21 cellular contexts compared by ENCODE assay signal in genomic region chr1:72105201-72105600, GRCh38.
DNase-seq lines count a peak whose midpoint lies in the region; ATAC-seq, FAIRE-seq and TF ChIP-seq lines count a peak whose summit lies in the region.
"Had no signal": no experiment of that assay in that cellular context is flagged by ENCODE, and none has a peak within 500 bp of the region (broad histone marks: within the 10 kb centered on the region; RNA-seq: fewer than 3 reads in every experiment).

No MANE protein-coding gene starts in this region.

- H3K9ac ChIP-seq in endothelial cell of umbilical vein (replicated peaks; ENCODE audit: extremely low read depth, insufficient read depth, low read length), result no peak overlapping the region

- BruUV-seq in A673 (replicated peaks; lab: Mats Ljungman, UMichigan) (no TSS peak), endothelial cell of umbilical vein (replicated peaks; lab: Mats Ljungman, UMichigan) (no TSS peak)

- intact Hi-C loops in A673 (cut with micrococcal nuclease; ENCODE audit: unreplicated experiment), result no loop called here
- intact Hi-C loops in endothelial cell of umbilical vein (cut with micrococcal nuclease), result no loop called here

- TF ChIP-seq CTCF in A673 (conservative IDR thresholded peaks at IDR 0.05; ENCODE audit: low read depth, low read length) (no peak), endothelial cell of umbilical vein (IDR thresholded peaks at IDR 0.05; ENCODE audit: extremely low read depth in 1 of 2, insufficient read depth in 1 of 2, low read depth in 1 of 2, low read length in 2 of 2) (no peak)

- DNase-seq in A673 (ENCODE audit: low spot score) (peak; percentile 62), HCEC 1CT (peak; percentile 4), endothelial cell of umbilical vein (ENCODE audit: low read depth, low spot score) (peak; percentile 15), kidney glomerular epithelial cell (lab: John Stamatoyannopoulos, UW) (peak; percentile 27), NCI-H345 treated with DMSO at 0.1 percent for 48 hours (lab: John Stamatoyannopoulos, UW; ENCODE audit: unreplicated experiment) (no peak), DMS153 treated with DMSO at 0.1 percent for 48 hours (lab: John Stamatoyannopoulos, UW; ENCODE audit: unreplicated experiment) (no peak)
- no peak for DNase-seq in activated T-cell treated with anti-CD3 and anti-CD28 coated beads, Interleukin-2, amount 50 U/mL, for 48 hours
- DNase-seq: BE2C; C1 segment of cervical spinal cord; CD4-positive, CD25-positive, alpha-beta regulatory T cell; CD8-positive, alpha-beta memory T cell; COR-L47; DMS 273 treated with DMSO at 0.1 percent for 48 hours; GF-D8; H9; KBM-7 had no signal

- H3K36me3 ChIP-seq in A673 (ENCODE audit: insufficient read depth, low read length, poor library complexity, severe bottlenecking) (no peaks in the 10 kb centered on the region), endothelial cell of umbilical vein (ENCODE audit: control insufficient read depth in 2 of 2, extremely low read depth in 1 of 2, insufficient read depth in 2 of 2, low read length in 2 of 2) (no peaks in the 10 kb centered on the region)
- H3K36me3 ChIP-seq: BE2C had no signal

- TF ChIP-seq POLR2A in endothelial cell of umbilical vein (IDR thresholded peaks at IDR 0.05; ENCODE audit: low read depth, low read length), result no peak

- no peak for ATAC-seq in GM18870 (IDR thresholded peaks at IDR 0.05; ENCODE audit: unreplicated experiment)
- ATAC-seq: HepG2 had no signal

- CTCF ChIA-PET in A673 (lab: Charles Lee), result no interaction called here
- CTCF ChIA-PET in endothelial cell of umbilical vein (lab: Charles Lee), result no interaction called here

- no peaks in the 10 kb centered on the region for H3K79me2 ChIP-seq in endothelial cell of umbilical vein (ENCODE audit: control insufficient read depth, insufficient read depth, low read length)

- dilution Hi-C loops in endothelial cell of umbilical vein (cut with MboI; ENCODE audit: extremely low pct_ligation_motif_present, low sequenced_read_pairs), result no loop called here

- H3K9me1 ChIP-seq in endothelial cell of umbilical vein (replicated peaks; ENCODE audit: control insufficient read depth, extremely low read depth, insufficient read depth, low read length), result no peaks in the 10 kb centered on the region

- H3K27ac ChIP-seq in A673 (ENCODE audit: low read depth, low read length, poor library complexity, severe bottlenecking) (peak overlapping the region; percentile 29), endothelial cell of umbilical vein (ENCODE audit: insufficient read depth, low read depth, low read length) (no peak overlapping the region)
- H3K27ac ChIP-seq: 22Rv1 had no signal

- POLR2A ChIA-PET in A673 (lab: Charles Lee; ENCODE audit: low non-redundant PET) (no interaction called here), endothelial cell of umbilical vein (lab: Charles Lee) (no interaction called here)

- no peak overlapping the region for H2AFZ ChIP-seq in endothelial cell of umbilical vein (ENCODE audit: low read depth, low read length)

- no peaks in the 10 kb centered on the region for H4K20me1 ChIP-seq in endothelial cell of umbilical vein (replicated peaks; ENCODE audit: control insufficient read depth, extremely low read depth, insufficient read depth, low read length)

- H3K4me3 ChIP-seq in A673 (ENCODE audit: low read depth, low read length, poor library complexity, severe bottlenecking) (no peak overlapping the region), endothelial cell of umbilical vein (replicated peaks in 1 of 3; ENCODE audit: insufficient read depth in 1 of 3, low read depth in 1 of 3, low read length in 3 of 3) (no peak overlapping the region)

- no peaks in the 10 kb centered on the region for H3K9me3 ChIP-seq in A673 (ENCODE audit: low read depth, low read length, poor library complexity, severe bottlenecking)
- H3K9me3 ChIP-seq in endothelial cell of umbilical vein (replicated peaks; ENCODE audit: control insufficient read depth, insufficient read depth, low read length), result no peaks in the 10 kb centered on the region
- H3K9me3 ChIP-seq: BE2C had no signal

- H3K4me1 ChIP-seq in A673 (ENCODE audit: insufficient read depth, low read length, poor library complexity, severe bottlenecking) (peaks cover 41% of the 10 kb centered on the region), endothelial cell of umbilical vein (ENCODE audit: control insufficient read depth, extremely low read depth, insufficient read depth, low read length) (peaks cover 7% of the 10 kb centered on the region)
- H3K4me1 ChIP-seq: BE2C had no signal

- no peak for FAIRE-seq in endothelial cell of umbilical vein (lab: Jason Lieb, UNC)
- FAIRE-seq: GM19239, H1, HepG2 had no signal

- H3K4me2 ChIP-seq in endothelial cell of umbilical vein (ENCODE audit: insufficient read depth, low read length), result peak overlapping the region; percentile 24

- no peaks in the 10 kb centered on the region for H3K27me3 ChIP-seq in A673 (replicated peaks; ENCODE audit: insufficient read depth, low read depth, low read length, poor library complexity)
- no peaks in the 10 kb centered on the region for H3K27me3 ChIP-seq in endothelial cell of umbilical vein (ENCODE audit: control insufficient read depth in 2 of 2, insufficient read depth in 2 of 2, low read length in 2 of 2)
- H3K27me3 ChIP-seq: BE2C had no signal

TF ChIP-seq in endothelial cell of umbilical vein, 7 proteins besides CTCF, POLR2A, EP300 and RAD21:
- TF ChIP-seq FOS (IDR thresholded peaks at IDR 0.05; ENCODE audit: borderline replicate concordance, insufficient read depth, low read length) (no peak), POLR2AphosphoS5 (IDR thresholded peaks at IDR 0.05; ENCODE audit: insufficient read depth, low read depth, low read length) (no peak)

Comparison
In these comparisons a context has a peak if more than half of its experiments do, and no peak if none do; other contexts are left out.
1. DNase-seq: peak in A673 (single experiment), HCEC 1CT (single experiment), endothelial cell of umbilical vein (single experiment) and kidney glomerular epithelial cell (single experiment); none in NCI-H345 treated with DMSO at 0.1 percent for 48 hours (single experiment), activated T-cell treated with anti-CD3 and anti-CD28 coated beads, Interleukin-2, amount 50 U/mL, for 48 hours (0 of 2) and DMS153 treated with DMSO at 0.1 percent for 48 hours (single experiment).